Comparison of ENCODE assay signal across 9 cellular contexts in the genomic region with DNA sequence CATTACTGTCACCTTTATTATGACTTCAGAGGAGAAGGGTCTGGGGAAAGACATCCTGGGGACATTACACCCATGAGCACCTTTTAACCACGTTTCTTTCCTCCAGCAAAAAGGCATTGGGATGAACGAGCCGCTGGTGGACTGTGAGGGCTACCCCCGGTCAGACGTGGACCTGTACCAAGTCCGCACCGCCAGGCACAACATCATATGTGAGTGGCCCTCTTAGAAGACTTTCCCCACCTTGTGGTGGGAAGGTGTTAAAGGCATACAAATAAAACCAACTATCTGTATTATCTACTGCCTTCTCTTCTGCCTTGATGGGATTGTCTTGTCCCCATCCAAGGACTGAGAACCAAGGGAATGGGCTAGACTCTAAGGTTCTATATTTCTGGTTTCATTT. TPM values are rescaled to one million over a fixed set of nuclear protein-coding genes. Genes with fewer than 3 reads are reported as not detected.
DNase-seq lines count a peak whose midpoint lies in the region; ATAC-seq and TF ChIP-seq lines count a peak whose summit lies in the region.
"Had no signal": no experiment of that assay in that cellular context is flagged by ENCODE, and none has a peak within 500 bp of the region (broad histone marks: within the 10 kb centered on the region; RNA-seq: fewer than 3 reads in every experiment).

No MANE protein-coding gene starts in this region.

- H3K9me3 Mint-ChIP-seq in dendritic cell treated with granulocyte-macrophage colony-stimulating factor and Interleukin-4, amounts not matched to agents 40 ng/mL and 50 ng/mL, for 4 days, result no peaks in the 10 kb centered on the region

- H3K4me3 ChIP-seq in ovary, result no peak overlapping the region

- H3K9me3 ChIP-seq in ovary, result no peaks in the 10 kb centered on the region

- no peak for TF ChIP-seq EP300 in ovary (IDR thresholded peaks at IDR 0.05)

- ATAC-seq in GM19351 (IDR thresholded peaks at IDR 0.05; ENCODE audit: unreplicated experiment), result no peak

- TF ChIP-seq POLR2A in ovary (IDR thresholded peaks at IDR 0.05), result no peak

- 20 to 29% (median 29%) methylated on average over 7 of the region's 7 CpGs for WGBS in ovary, 3 donors

- H3K4me1 ChIP-seq in ovary (ENCODE audit: insufficient read depth), result peaks cover 5% of the 10 kb centered on the region

- H3K36me3 ChIP-seq in ovary, result no peaks in the 10 kb centered on the region

- H3K27ac ChIP-seq in ovary, result no peak overlapping the region

- no peaks in the 10 kb centered on the region for H3K27me3 Mint-ChIP-seq in dendritic cell treated with granulocyte-macrophage colony-stimulating factor and Interleukin-4, amounts not matched to agents 40 ng/mL and 50 ng/mL, for 4 days

- intact Hi-C loops in dendritic cell treated with granulocyte-macrophage colony-stimulating factor and Interleukin-4, amounts not matched to agents 40 ng/mL and 50 ng/mL, for 4 days (cut with micrococcal nuclease), result no loop called here
- intact Hi-C loops in ovary (cut with DNase I), result loop anchor here in 3 of 4 donors (5.0 to 10.0 kb wide), 3 partner anchors 60 to 200 kb away; no protein-coding TSS in a partner anchor

- DNase-seq in NCI-H146 (lab: John Stamatoyannopoulos, UW) (peak; percentile 34), NCI-H146 treated with DMSO at 0.1 percent for 48 hours (lab: John Stamatoyannopoulos, UW; ENCODE audit: unreplicated experiment) (no peak), NCI-H2227 (lab: John Stamatoyannopoulos, UW; ENCODE audit: unreplicated experiment) (peak; percentile 72), ovary (peak in 4 of 5 donors; percentile 37 to 63 (median 48)), GF-D8 (lab: John Stamatoyannopoulos, UW) (no peak), OCI-M2 (lab: John Stamatoyannopoulos, UW; ENCODE audit: unreplicated experiment) (no peak)
- DNase-seq: activated gamma-delta T cell treated with Interleukin-2 at 50 U/mL for 16 hours had no signal

- H3K4me3 Mint-ChIP-seq in dendritic cell treated with granulocyte-macrophage colony-stimulating factor and Interleukin-4, amounts not matched to agents 40 ng/mL and 50 ng/mL, for 4 days, result no peak overlapping the region

- peak overlapping the region; percentile 71 for H3K27ac Mint-ChIP-seq in dendritic cell treated with granulocyte-macrophage colony-stimulating factor and Interleukin-4, amounts not matched to agents 40 ng/mL and 50 ng/mL, for 4 days

- H3K4me1 Mint-ChIP-seq in dendritic cell treated with granulocyte-macrophage colony-stimulating factor and Interleukin-4, amounts not matched to agents 40 ng/mL and 50 ng/mL, for 4 days (ENCODE audit: low read depth), result peaks cover 21% of the 10 kb centered on the region

- peak in 2 of 3 donors; percentile 9 to 49 for TF ChIP-seq CTCF in ovary (IDR thresholded peaks at IDR 0.05)

- no peaks in the 10 kb centered on the region for H3K27me3 ChIP-seq in ovary

- H3K36me3 Mint-ChIP-seq in dendritic cell treated with granulocyte-macrophage colony-stimulating factor and Interleukin-4, amounts not matched to agents 40 ng/mL and 50 ng/mL, for 4 days (ENCODE audit: low read depth), result peaks cover 78% of the 10 kb centered on the region

RNA-seq across cellular contexts. Expression of gene PSMD9, which starts 6.0 kb away (rescaled TPM):
- total RNA-seq in ovary, result 10 to 100 TPM; 24.4 to 57.0 (median 35.5) TPM
- 10 to 100 TPM; 25.6 to 58.7 TPM for polyA plus RNA-seq in ovary

RNA-seq across cellular contexts. Expression of gene CFAP251, which starts 23.8 kb away (rescaled TPM):
- 10 to 100 TPM in 1 of 7 donors, 1 to 10 TPM in 6; 2.7 to 28.7 (median 8.2) TPM for total RNA-seq in ovary
- polyA plus RNA-seq in ovary, result 1 to 10 TPM; 1.2 to 5.5 TPM

RNA-seq across cellular contexts. Expression of gene HPD, which starts 36.0 kb away (rescaled TPM):
- total RNA-seq in ovary, result 1 to 10 TPM; 1.2 to 7.2 (median 4.4) TPM
- polyA plus RNA-seq in ovary, result 1 to 10 TPM; 1.3 to 4.0 TPM

Comparison
In these comparisons a context has a peak if more than half of its experiments do, and no peak if none do; other contexts are left out.
1. DNase-seq: peak in NCI-H146 (single experiment), NCI-H2227 (single experiment) and ovary (4 of 5); none in NCI-H146 treated with DMSO at 0.1 percent for 48 hours (single experiment), GF-D8 (single experiment) and OCI-M2 (single experiment).